ENCODE assay signal across 8 cellular contexts in genomic region chr5:79514391-79515105, GRCh38. TPM values are rescaled to one million over a fixed set of nuclear protein-coding genes. Genes with fewer than 3 reads are reported as not detected.
DNase-seq lines count a peak whose midpoint lies in the region; ATAC-seq, FAIRE-seq and TF ChIP-seq lines count a peak whose summit lies in the region.

No MANE protein-coding gene starts in this region.

- no peak for FAIRE-seq in HepG2 (lab: Jason Lieb, UNC)

- POLR2A ChIA-PET in HepG2 (lab: Yijun Ruan, JAX): interaction anchor here (0.7 to 4.5 kb wide), 19 partner anchors 9 to 529 kb away, joined by 3 to 37 read pairs (median 7); partner anchors contain the start of genes ARSB and TENT2

- H2AFZ ChIP-seq in HepG2 (ENCODE audit: low read length): peak overlapping the region; percentile 58

- in situ Hi-C loops in HepG2 (cut with HindIII; ENCODE audit: extremely low pct_ligation_motif_present, low pct_unique_long_range_greater_than_20kb): no loop called here

- CTCF ChIA-PET in HepG2 (lab: Yijun Ruan, JAX; ENCODE audit: low intra/inter-chr PET ratio, low total read pairs): no interaction called here

- peak overlapping the region; percentile 93 for H3K9ac ChIP-seq in HepG2 (ENCODE audit: insufficient read depth, low read depth, low read length)

- ATAC-seq in GM19351 (IDR thresholded peaks at IDR 0.05; ENCODE audit: unreplicated experiment) (peak; percentile 79), HG03520 (IDR thresholded peaks at IDR 0.05; ENCODE audit: unreplicated experiment) (peak; percentile 83), HepG2 (peak; percentile 75)

- no peaks in the 10 kb centered on the region for H3K36me3 ChIP-seq in HepG2 (replicated peaks in 1 of 2; ENCODE audit: control insufficient read depth in 1 of 2, insufficient read depth in 2 of 2, low read length in 2 of 2)

- H3K9me3 ChIP-seq in HepG2 (ENCODE audit: low read length): no peaks in the 10 kb centered on the region

- peak overlapping the region; percentile 82 to 88 (median 88) for H3K4me3 ChIP-seq in HepG2 (replicated peaks in 1 of 3; ENCODE audit: insufficient read depth in 1 of 3, low read depth in 2 of 3, low read length in 3 of 3)

- no peak for TF ChIP-seq RAD21 in HepG2 (CRISPR knock-in tag; IDR thresholded peaks at IDR 0.05)

- DNase-seq in C1 segment of cervical spinal cord (lab: John Stamatoyannopoulos, UW) (peak; percentile 25 to 97 (median 82)), NCI-H526 treated with DMSO at 0.1 percent for 48 hours (lab: John Stamatoyannopoulos, UW) (peak; percentile 89), dermis blood vessel endothelial cell (peak; percentile 84), HepG2 (ENCODE audit: low spot score) (peak; percentile 72)
- peak; percentile 87 to 89 for DNase-seq in activated CD4-positive, alpha-beta T cell treated with anti-CD3 and anti-CD28 coated beads, Interleukin-2, amount 50 U/mL, for 4 hours
- peak; percentile 88 for DNase-seq in stimulated activated CD4-positive, alpha-beta T cell treated with anti-CD3 and anti-CD28 coated beads, Interleukin-4, amount 100 ng/mL, for 1 hour

- BruUV-seq in HepG2 (replicated peaks; lab: Mats Ljungman, UMichigan): TSS peak; percentile 94

- TF ChIP-seq POLR2A in HepG2 (IDR thresholded peaks at IDR 0.05; ENCODE audit: insufficient read depth in 1 of 2, low read depth in 2 of 2, low read length in 2 of 2): peak; percentile 81 to 89

- H4K20me1 ChIP-seq in HepG2 (ENCODE audit: insufficient read depth, low read length): peaks cover 6% of the 10 kb centered on the region; the same call in 1 of the 2 replicates

- 2% methylated on average over 38 of the region's 38 CpGs for WGBS in HepG2 (ENCODE audit: low lambda C conversion rate)

- no peak for TF ChIP-seq CTCF in HepG2 (CRISPR knock-in tag; IDR thresholded peaks at IDR 0.05)

- peaks cover 38% of the 10 kb centered on the region for H3K79me2 ChIP-seq in HepG2 (ENCODE audit: insufficient read depth, low read length)

- intact Hi-C loops in HepG2 (cut with micrococcal nuclease; ENCODE audit: unreplicated experiment): loop anchor here (1.0 to 5.0 kb wide), 3 partner anchors 21 to 277 kb away; partner anchors contain the start of gene JMY

- H3K27me3 ChIP-seq in HepG2 (ENCODE audit: control insufficient read depth in 1 of 2, insufficient read depth in 2 of 2, low read length in 2 of 2): no peaks in the 10 kb centered on the region; a peak in 1 of 5 replicates

- peak overlapping the region; percentile 83 for H3K4me2 ChIP-seq in HepG2 (ENCODE audit: low read depth, low read length)

- peak overlapping the region; percentile 93 for H3K27ac ChIP-seq in HepG2 (ENCODE audit: extremely low read length, insufficient read depth, low read length)

- peaks cover 32% of the 10 kb centered on the region for H3K4me1 ChIP-seq in HepG2 (ENCODE audit: insufficient read depth, low read length)

- no peak for TF ChIP-seq EP300 in HepG2 (IDR thresholded peaks at IDR 0.05; ENCODE audit: low read depth in 2 of 2, low read length in 2 of 2)
- no peak for TF ChIP-seq EP300 in HepG2 (CRISPR knock-in tag; IDR thresholded peaks at IDR 0.05; ENCODE audit: borderline replicate concordance)

TF ChIP-seq in HepG2, 621 proteins besides CTCF, POLR2A, EP300 and RAD21 (continues in another document):
- TF ChIP-seq ZSCAN25 (CRISPR knock-in tag; IDR thresholded peaks at IDR 0.05): no peak
- no peak for TF ChIP-seq ZNF619 (CRISPR knock-in tag; IDR thresholded peaks at IDR 0.05)
- TF ChIP-seq SMAD3 (CRISPR knock-in tag; IDR thresholded peaks at IDR 0.05): peak; percentile 87
- TF ChIP-seq YEATS2 (CRISPR knock-in tag; IDR thresholded peaks at IDR 0.05; ENCODE audit: borderline replicate concordance): peak; percentile 77; the same call in 1 of the 2 replicates
- TF ChIP-seq NFIB (CRISPR knock-in tag; IDR thresholded peaks at IDR 0.05; ENCODE audit: borderline replicate concordance): no peak
- no peak for TF ChIP-seq PAF1 (CRISPR knock-in tag; IDR thresholded peaks at IDR 0.05)
- peak; percentile 76 for TF ChIP-seq ZNF687 (CRISPR knock-in tag; IDR thresholded peaks at IDR 0.05)
- TF ChIP-seq CENPX (CRISPR knock-in tag; IDR thresholded peaks at IDR 0.05): no peak
- no peak for TF ChIP-seq CERS6 (CRISPR knock-in tag; IDR thresholded peaks at IDR 0.05)
- TF ChIP-seq ARID2 (CRISPR knock-in tag; IDR thresholded peaks at IDR 0.05; ENCODE audit: borderline replicate concordance): no peak
- no peak; the same call in 1 of the 2 replicates for TF ChIP-seq ETS1 (CRISPR knock-in tag; IDR thresholded peaks at IDR 0.05)
- TF ChIP-seq IRF1 (CRISPR knock-in tag; IDR thresholded peaks at IDR 0.05; ENCODE audit: low read depth): no peak

RNA-seq across cellular contexts. Expression of gene HOMER1, which starts 0.6 kb away (rescaled TPM):
- 7.1 and 13.4 TPM in 2 replicates for total RNA-seq in dermis blood vessel endothelial cell
- total RNA-seq in HepG2 (2016; rRNA removed; fragmentation: Illumina TruSeq; extraction: Trizol): 24.8 and 31.4 TPM in 2 replicates
- total RNA-seq in HepG2 (2016; cell fraction: cytosol; rRNA removed; fragmentation: Illumina TruSeq; extraction: Trizol; ENCODE audit: low read depth): 63.5 and 72.4 TPM in 2 replicates
- total RNA-seq in HepG2 (2016; cell fraction: insoluble cytoplasmic fraction; rRNA removed; fragmentation: Illumina TruSeq; extraction: Trizol): 23.8 and 29.0 TPM in 2 replicates
- total RNA-seq in HepG2 (2016; cell fraction: membrane; rRNA removed; fragmentation: Illumina TruSeq; extraction: Trizol): 36.4 and 39.5 TPM in 2 replicates
- 18.7 and 22.3 TPM in 2 replicates for total RNA-seq in HepG2 (2016; cell fraction: nucleus; rRNA removed; fragmentation: Illumina TruSeq; extraction: Trizol)
- 4.3 and 5.3 TPM in 2 replicates for polyA plus RNA-seq in HepG2 (2011; rRNA removed)
- polyA plus RNA-seq in HepG2 (2011; cell fraction: cytosol; rRNA removed): 2.2 and 3.4 TPM in 2 replicates
- polyA plus RNA-seq in HepG2 (2011; cell fraction: nucleus; rRNA removed): 2.8 and 4.3 TPM in 2 replicates
- 11.3 and 15.0 TPM in 2 replicates for polyA plus RNA-seq in HepG2 (2012)
- polyA plus RNA-seq in HepG2 (2016; cell fraction: cytosol; fragmentation: Illumina TruSeq; extraction: Trizol; ENCODE audit: low read depth): 1.2 and 1.7 TPM in 2 replicates
- polyA plus RNA-seq in HepG2 (2016; cell fraction: insoluble cytoplasmic fraction; fragmentation: Illumina TruSeq; extraction: Trizol; ENCODE audit: low read depth): 15.2 and 16.0 TPM in 2 replicates
- 7.1 and 7.5 TPM in 2 replicates for polyA plus RNA-seq in HepG2 (2016; cell fraction: membrane; fragmentation: Illumina TruSeq; extraction: Trizol; ENCODE audit: low read depth)
- 11.2 and 12.4 TPM in 2 replicates for polyA plus RNA-seq in HepG2 (2016; cell fraction: nucleus; fragmentation: Illumina TruSeq; extraction: Trizol; ENCODE audit: insufficient read depth, low read depth)
- 1.1 and 6.4 TPM in 2 replicates for polyA minus RNA-seq in HepG2 (2011; rRNA and poly(A)+ RNA removed; ENCODE audit: low replicate concordance)
- 20.0 and 24.9 TPM in 2 replicates for polyA minus RNA-seq in HepG2 (2011; cell fraction: cytosol; rRNA and poly(A)+ RNA removed)
- 44.4 and 53.0 TPM in 2 replicates for polyA minus RNA-seq in HepG2 (2011; cell fraction: nucleus; rRNA and poly(A)+ RNA removed)

Comparison
In these comparisons a context has a peak if more than half of its experiments do, and no peak if none do; other contexts are left out.
1. Peak in every context shown above with its lines: DNase-seq, ATAC-seq, H3K4me3 ChIP-seq and H3K27ac ChIP-seq.